ENCODE assay signal across 1 cellular context in the genomic region with DNA sequence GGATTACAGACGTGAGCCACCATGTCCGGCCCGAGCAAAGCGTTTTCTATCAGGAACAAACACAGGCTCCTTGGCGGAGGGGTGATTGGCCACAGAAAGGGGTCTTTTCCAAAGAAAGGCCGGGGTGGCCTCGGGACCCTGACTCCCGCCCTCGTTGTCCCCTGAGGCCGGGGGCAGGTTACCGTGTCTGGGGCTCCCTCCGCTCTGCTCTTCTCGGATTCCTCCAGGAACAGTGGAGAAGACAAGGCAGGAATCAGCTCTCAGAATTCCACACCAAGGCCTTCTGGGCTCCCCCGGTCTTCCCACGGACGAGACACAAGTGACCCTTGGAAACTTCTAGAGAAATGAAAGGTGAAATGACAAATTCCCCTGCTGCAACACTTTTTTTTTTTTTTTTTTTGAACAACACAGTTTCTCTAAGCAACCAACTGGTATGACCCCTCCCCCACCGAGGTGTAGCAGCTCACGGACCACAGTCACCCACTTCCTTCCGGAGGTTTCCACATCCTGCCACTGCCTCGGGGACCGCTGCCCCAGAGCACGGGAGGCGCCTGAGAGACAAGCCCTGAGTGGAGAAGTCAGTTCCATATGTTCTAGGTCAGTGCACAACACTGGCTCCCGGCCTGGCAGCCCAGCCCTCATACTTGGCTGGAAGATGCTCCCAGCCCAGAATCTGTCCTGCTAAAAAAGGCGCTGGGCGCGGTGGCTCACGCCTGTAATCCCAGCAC.
TF ChIP-seq lines count a peak whose summit lies in the region.

No MANE protein-coding gene starts in this region.

TF ChIP-seq in HepG2, 621 proteins besides CTCF, POLR2A, EP300 and RAD21:
- no peak for TF ChIP-seq ZNF446 (CRISPR knock-in tag; IDR thresholded peaks at IDR 0.05)
- no peak for TF ChIP-seq GABPA (IDR thresholded peaks at IDR 0.05; ENCODE audit: low read depth, low read length)
- TF ChIP-seq GABPA (CRISPR knock-in tag; IDR thresholded peaks at IDR 0.05; ENCODE audit: low read depth) = peak; percentile 55
- no peak for TF ChIP-seq CBX1 (IDR thresholded peaks at IDR 0.05; ENCODE audit: low read depth)
- TF ChIP-seq, protein P1, sequence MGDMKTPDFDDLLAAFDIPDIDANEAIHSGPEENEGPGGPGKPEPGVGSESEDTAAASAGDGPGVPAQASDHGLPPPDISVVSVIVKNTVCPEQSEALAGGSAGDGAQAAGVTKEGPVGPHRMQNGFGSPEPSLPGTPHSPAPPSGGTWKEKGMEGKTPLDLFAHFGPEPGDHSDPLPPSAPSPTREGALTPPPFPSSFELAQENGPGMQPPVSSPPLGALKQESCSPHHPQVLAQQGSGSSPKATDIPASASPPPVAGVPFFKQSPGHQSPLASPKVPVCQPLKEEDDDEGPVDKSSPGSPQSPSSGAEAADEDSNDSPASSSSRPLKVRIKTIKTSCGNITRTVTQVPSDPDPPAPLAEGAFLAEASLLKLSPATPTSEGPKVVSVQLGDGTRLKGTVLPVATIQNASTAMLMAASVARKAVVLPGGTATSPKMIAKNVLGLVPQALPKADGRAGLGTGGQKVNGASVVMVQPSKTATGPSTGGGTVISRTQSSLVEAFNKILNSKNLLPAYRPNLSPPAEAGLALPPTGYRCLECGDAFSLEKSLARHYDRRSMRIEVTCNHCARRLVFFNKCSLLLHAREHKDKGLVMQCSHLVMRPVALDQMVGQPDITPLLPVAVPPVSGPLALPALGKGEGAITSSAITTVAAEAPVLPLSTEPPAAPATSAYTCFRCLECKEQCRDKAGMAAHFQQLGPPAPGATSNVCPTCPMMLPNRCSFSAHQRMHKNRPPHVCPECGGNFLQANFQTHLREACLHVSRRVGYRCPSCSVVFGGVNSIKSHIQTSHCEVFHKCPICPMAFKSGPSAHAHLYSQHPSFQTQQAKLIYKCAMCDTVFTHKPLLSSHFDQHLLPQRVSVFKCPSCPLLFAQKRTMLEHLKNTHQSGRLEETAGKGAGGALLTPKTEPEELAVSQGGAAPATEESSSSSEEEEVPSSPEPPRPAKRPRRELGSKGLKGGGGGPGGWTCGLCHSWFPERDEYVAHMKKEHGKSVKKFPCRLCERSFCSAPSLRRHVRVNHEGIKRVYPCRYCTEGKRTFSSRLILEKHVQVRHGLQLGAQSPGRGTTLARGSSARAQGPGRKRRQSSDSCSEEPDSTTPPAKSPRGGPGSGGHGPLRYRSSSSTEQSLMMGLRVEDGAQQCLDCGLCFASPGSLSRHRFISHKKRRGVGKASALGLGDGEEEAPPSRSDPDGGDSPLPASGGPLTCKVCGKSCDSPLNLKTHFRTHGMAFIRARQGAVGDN (CRISPR knock-in tag; IDR thresholded peaks at IDR 0.05) = peak; percentile 49; the same call in 1 of the 2 replicates
- TF ChIP-seq ZBTB38 (CRISPR knock-in tag; IDR thresholded peaks at IDR 0.05) = peak; percentile 53; the same call in 1 of the 2 replicates
- TF ChIP-seq ZBTB33 (CRISPR knock-in tag; IDR thresholded peaks at IDR 0.05) = peak; percentile 45; the same call in 1 of the 2 replicates
